8 cellular contexts compared by ENCODE assay signal in the genomic region with DNA sequence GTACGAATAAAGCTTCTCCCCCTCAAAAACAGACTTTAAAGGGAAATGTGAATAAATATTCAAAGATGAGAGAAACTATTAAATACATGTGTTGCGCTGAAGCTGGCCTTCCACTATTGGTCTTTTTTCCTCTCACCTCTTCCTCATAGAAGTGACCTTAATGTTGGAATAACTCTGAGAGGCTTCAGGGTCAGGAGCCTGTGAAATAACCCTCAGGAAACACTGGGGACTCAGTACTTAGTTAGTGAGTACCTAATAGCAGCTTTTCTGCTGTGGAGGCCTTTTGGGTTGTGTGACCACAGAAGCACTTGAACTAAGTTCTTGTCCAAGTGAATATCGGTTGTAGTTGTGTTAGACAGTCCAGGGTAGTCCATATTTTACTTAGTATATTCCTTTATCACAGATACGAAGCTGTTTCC. TPM values are rescaled to one million over a fixed set of nuclear protein-coding genes. Genes with fewer than 3 reads are reported as not detected.
DNase-seq lines count a peak whose midpoint lies in the region; ATAC-seq and TF ChIP-seq lines count a peak whose summit lies in the region.

No MANE protein-coding gene starts in this region.

- DNase-seq in NCI-H82 (lab: John Stamatoyannopoulos, UW): peak; percentile 23
- no peak for DNase-seq in NCI-H82 treated with DMSO at 0.1 percent for 48 hours (lab: John Stamatoyannopoulos, UW; ENCODE audit: unreplicated experiment)
- no peak for DNase-seq in T-helper 2 cell treated with Interferon-gamma antibody and Interleukin-4, amounts not matched to agents 5 μg/mL and 100 μg/mL, for 36 hours (ENCODE audit: low spot score)
- DNase-seq in fibroblast of peridontal ligament (ENCODE audit: extremely low read depth): peak; percentile 11
- DNase-seq in gastrocnemius medialis: no peak
- no peak for DNase-seq in NCI-H345 treated with DMSO at 0.1 percent for 48 hours (lab: John Stamatoyannopoulos, UW; ENCODE audit: unreplicated experiment)
- no peak for DNase-seq in islet precursor cell
- no peak for DNase-seq in stimulated activated CD4-positive, alpha-beta T cell treated with anti-CD3 and anti-CD28 coated beads, Interleukin-12 subunit alpha, Interleukin-12 subunit beta, amount 100 ng/mL, for 4 hours

- in situ Hi-C loops in gastrocnemius medialis (cut with MboI; ENCODE audit: low sequenced_read_pairs in 4 of 4): loop anchor here in 1 of 4 donors (10.0 to 25.0 kb wide), 2 partner anchors 150 to 572 kb away; a partner anchor contains a TSS

- H3K9me3 ChIP-seq in gastrocnemius medialis: no peaks in the 10 kb centered on the region

- H3K4me3 ChIP-seq in gastrocnemius medialis: peak overlapping the region; percentile 77 to 90 (median 84)

- peak overlapping the region; percentile 91 for H3K27ac Mint-ChIP-seq in T-helper 2 cell treated with Interferon-gamma antibody and Interleukin-4, amounts not matched to agents 5 μg/mL and 100 μg/mL, for 36 hours

- TF ChIP-seq POLR2A in gastrocnemius medialis (IDR thresholded peaks at IDR 0.05): no peak

- H3K27ac ChIP-seq in gastrocnemius medialis: peak overlapping the region; percentile 86 to 96 (median 89)

- H3K36me3 Mint-ChIP-seq in T-helper 2 cell treated with Interferon-gamma antibody and Interleukin-4, amounts not matched to agents 5 μg/mL and 100 μg/mL, for 36 hours (ENCODE audit: low read depth): peaks cover 7% of the 10 kb centered on the region

- H3K27me3 Mint-ChIP-seq in T-helper 2 cell treated with Interferon-gamma antibody and Interleukin-4, amounts not matched to agents 5 μg/mL and 100 μg/mL, for 36 hours (ENCODE audit: low read depth): peaks cover 3% of the 10 kb centered on the region

- H3K9me3 Mint-ChIP-seq in T-helper 2 cell treated with Interferon-gamma antibody and Interleukin-4, amounts not matched to agents 5 μg/mL and 100 μg/mL, for 36 hours: no peaks in the 10 kb centered on the region

- intact Hi-C loops in gastrocnemius medialis (cut with DNase I; ENCODE audit: low total_unique reads): loop anchor here (2.0 to 10.0 kb wide), 4 partner anchors 153 to 1237 kb away; a partner anchor contains a TSS

- no peaks in the 10 kb centered on the region for H3K36me3 ChIP-seq in gastrocnemius medialis

- peak overlapping the region; percentile 97 for H3K4me3 Mint-ChIP-seq in T-helper 2 cell treated with Interferon-gamma antibody and Interleukin-4, amounts not matched to agents 5 μg/mL and 100 μg/mL, for 36 hours

- H3K4me1 Mint-ChIP-seq in T-helper 2 cell treated with Interferon-gamma antibody and Interleukin-4, amounts not matched to agents 5 μg/mL and 100 μg/mL, for 36 hours (ENCODE audit: low read depth): peaks cover 29% of the 10 kb centered on the region

- no peaks in the 10 kb centered on the region for H3K27me3 ChIP-seq in gastrocnemius medialis

- no peak for TF ChIP-seq CTCF in gastrocnemius medialis (IDR thresholded peaks at IDR 0.05 in 4 of 5, conservative IDR thresholded peaks at IDR 0.05 in 1 of 5)

- ATAC-seq in gastrocnemius medialis: no peak

- peaks cover 30% of the 10 kb centered on the region in 2 donors for H3K4me1 ChIP-seq in gastrocnemius medialis

RNA-seq across cellular contexts. Expression of a gene that starts 0.8 kb away (rescaled TPM):
- 10 to 100 TPM in 1 of 4 donors, 1 to 10 TPM in 3; 6.8 to 29.2 (median 7.1) TPM for total RNA-seq in gastrocnemius medialis

Comparison
In these comparisons a context has a peak if more than half of its experiments do, and no peak if none do; other contexts are left out.
1. DNase-seq: peak in NCI-H82 (single experiment) and fibroblast of peridontal ligament (single experiment); none in NCI-H82 treated with DMSO at 0.1 percent for 48 hours (single experiment), T-helper 2 cell treated with Interferon-gamma antibody and Interleukin-4, amounts not matched to agents 5 μg/mL and 100 μg/mL, for 36 hours (single experiment), gastrocnemius medialis (0 of 2), NCI-H345 treated with DMSO at 0.1 percent for 48 hours (single experiment), islet precursor cell (single experiment) and stimulated activated CD4-positive, alpha-beta T cell treated with anti-CD3 and anti-CD28 coated beads, Interleukin-12 subunit alpha, Interleukin-12 subunit beta, amount 100 ng/mL, for 4 hours (single experiment).